Comparison of ENCODE assay signal across 23 cellular contexts in genomic region chr7:30104134-30104533, GRCh38.
"Had no signal": no experiment of that assay in that cellular context is flagged by ENCODE, and none has a peak within 500 bp of the region (broad histone marks: within the 10 kb centered on the region; RNA-seq: fewer than 3 reads in every experiment).

No MANE protein-coding gene starts in this region.

- H3K4me2 ChIP-seq: KMS-11 had no signal

- H3K27me3 ChIP-seq: SJSA1 had no signal

- H3K9ac ChIP-seq: KMS-11 had no signal

- H3K27ac ChIP-seq: HL-60, KMS-11, SJSA1, SK-N-MC had no signal

- DNase-seq: Kasumi-1, MM.1S, NCI-H1092 treated with DMSO at 0.1 percent for 48 hours, NCI-H1436, NCI-H187, NCI-H2029, NCI-H2081 treated with DMSO at 0.1 percent for 48 hours, NCI-H2171, NCI-H226, NCI-H446, NCI-H510A, NCI-H524 treated with DMSO at 0.1 percent for 48 hours, NCI-H69, NCI-H774, Right ventricle myocardium superior, RPMI8226, SIG-M5 had no signal

- H3K36me3 ChIP-seq: SJSA1 had no signal

- H3K9me3 ChIP-seq: SJSA1 had no signal

- H3K4me3 ChIP-seq: SJSA1, SK-N-MC had no signal

- H3K4me1 ChIP-seq: SJSA1 had no signal

- FAIRE-seq: HTR-8/SVneo, RCC 7860 had no signal
